ENCODE assay signal across 8 cellular contexts in the genomic region with DNA sequence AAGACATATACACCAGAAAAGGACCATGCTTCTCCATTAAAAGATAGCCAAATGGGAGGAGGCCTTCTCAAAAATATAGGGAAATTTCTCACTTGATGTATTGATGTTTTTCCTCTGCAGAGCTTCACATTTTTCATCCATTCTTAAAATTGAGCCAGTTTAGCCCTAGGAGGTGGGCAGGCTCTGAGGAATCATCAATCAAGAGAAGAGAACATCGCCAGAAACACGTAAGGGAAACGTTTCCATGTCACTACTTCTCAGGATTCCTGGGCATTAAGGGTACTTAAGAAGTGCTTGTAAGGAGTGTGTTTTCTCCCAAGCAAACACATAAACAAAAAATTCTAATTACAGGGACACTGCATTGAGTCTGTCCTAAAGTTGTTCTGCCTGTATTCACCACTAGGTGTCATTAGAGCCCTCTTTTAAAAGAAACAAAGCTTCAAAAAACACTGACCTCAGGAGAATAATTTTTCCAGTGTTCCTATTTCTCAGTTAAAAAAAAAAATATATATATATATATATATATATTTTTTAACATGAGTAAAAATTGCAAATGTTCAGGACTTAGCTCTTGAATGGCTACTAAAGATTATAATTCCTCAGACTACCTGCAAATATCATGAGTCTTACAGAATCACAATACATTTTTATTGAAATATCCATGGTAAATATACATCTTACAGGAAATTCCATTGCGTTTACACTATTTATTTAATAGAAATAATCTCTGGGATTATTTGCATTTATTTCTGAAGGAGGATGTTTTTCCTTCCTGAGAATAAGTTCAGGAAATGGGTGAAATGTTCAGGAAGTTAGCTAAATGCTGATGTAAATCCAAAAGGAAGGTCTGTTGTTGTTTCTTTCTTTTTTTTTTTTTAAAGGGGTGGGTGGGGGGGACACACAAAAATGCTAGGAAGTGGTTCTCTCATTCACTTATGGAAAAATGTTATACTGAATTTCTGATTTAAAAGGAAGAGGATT. TPM values are rescaled to one million over a fixed set of nuclear protein-coding genes. Genes with fewer than 3 reads are reported as not detected.
DNase-seq lines count a peak whose midpoint lies in the region; ATAC-seq, FAIRE-seq and TF ChIP-seq lines count a peak whose summit lies in the region.

No MANE protein-coding gene starts in this region.

- no peak for TF ChIP-seq EP300 in upper lobe of left lung (IDR thresholded peaks at IDR 0.05)

- H3K4me1 ChIP-seq in astrocyte (ENCODE audit: insufficient read depth, low read length) (peaks cover 11% of the 10 kb centered on the region), upper lobe of left lung (peaks cover 35 to 48% (median 41%) of the 10 kb centered on the region in 4 donors)

- TF ChIP-seq CTCF in astrocyte (IDR thresholded peaks at IDR 0.05; ENCODE audit: insufficient read depth, low read depth, low read length) (peak; percentile 80), upper lobe of left lung (IDR thresholded peaks at IDR 0.05) (peak; percentile 56 to 79 (median 72)), omental fat pad (IDR thresholded peaks at IDR 0.05) (peak in 1 of 3 donors; percentile 13)

- peak; percentile 75 for ATAC-seq in HG02885 (IDR thresholded peaks at IDR 0.05; ENCODE audit: poor library complexity, unreplicated experiment)
- peak; percentile 59 for ATAC-seq in left colon
- peak in 1 of 2 donors; percentile 69 for ATAC-seq in upper lobe of left lung (ENCODE audit: low FRiP score in 2 of 2)
- no peak for ATAC-seq in omental fat pad (ENCODE audit: low FRiP score)

- H3K79me2 ChIP-seq in astrocyte (ENCODE audit: insufficient read depth, low read length), result no peaks in the 10 kb centered on the region

- H3K27ac ChIP-seq in astrocyte (ENCODE audit: low read depth, low read length) (no peak overlapping the region), upper lobe of left lung (peak overlapping the region; percentile 55 to 83 (median 70))

- H3K36me3 ChIP-seq in astrocyte (ENCODE audit: insufficient read depth, low read length) (no peaks in the 10 kb centered on the region), upper lobe of left lung (no peaks in the 10 kb centered on the region)

- H4K20me1 ChIP-seq in astrocyte (ENCODE audit: insufficient read depth, low read length), result no peaks in the 10 kb centered on the region

- H3K27me3 Mint-ChIP-seq in astrocyte (ENCODE audit: low read depth, unreplicated experiment), result no peaks in the 10 kb centered on the region

- DNase-seq in NCI-H2081 (lab: John Stamatoyannopoulos, UW) (peak; percentile 46 to 49), NCI-H2081 treated with DMSO at 0.1 percent for 48 hours (lab: John Stamatoyannopoulos, UW) (no peak), NCI-H2227 treated with DMSO at 0.1 percent for 48 hours (lab: John Stamatoyannopoulos, UW) (peak; percentile 42), astrocyte (ENCODE audit: low read depth) (no peak), left colon (no peak), upper lobe of left lung (no peak), omental fat pad (ENCODE audit: low spot score) (no peak)

- H3K4me2 ChIP-seq in astrocyte (ENCODE audit: low read length), result no peak overlapping the region

- intact Hi-C loops in left colon (cut with DNase I, micrococcal nuclease), result no loop called here

- WGBS in upper lobe of left lung, 2 donors, result 9 to 14% methylated on average over 4 of the region's 4 CpGs

- peaks cover 4% of the 10 kb centered on the region for H3K36me3 Mint-ChIP-seq in astrocyte (ENCODE audit: low read depth, unreplicated experiment)

- no peak overlapping the region for H3K27ac Mint-ChIP-seq in astrocyte (ENCODE audit: unreplicated experiment)

- H3K27me3 ChIP-seq in astrocyte (ENCODE audit: insufficient read depth, low read length) (no peaks in the 10 kb centered on the region), upper lobe of left lung (no peaks in the 10 kb centered on the region)

- H3K9me3 Mint-ChIP-seq in astrocyte (ENCODE audit: unreplicated experiment), result no peaks in the 10 kb centered on the region

- no peaks in the 10 kb centered on the region for H3K9me3 ChIP-seq in astrocyte (ENCODE audit: insufficient read depth, low read depth, low read length)
- no peaks in the 10 kb centered on the region for H3K9me3 ChIP-seq in upper lobe of left lung

- H3K4me3 Mint-ChIP-seq in astrocyte (ENCODE audit: unreplicated experiment), result no peak overlapping the region

- no peak for TF ChIP-seq POLR2A in upper lobe of left lung (IDR thresholded peaks at IDR 0.05)

- no peak overlapping the region for H3K4me3 ChIP-seq in astrocyte (ENCODE audit: insufficient read depth, low read depth, low read length)
- no peak overlapping the region for H3K4me3 ChIP-seq in upper lobe of left lung

- peak overlapping the region; percentile 43 for H3K9ac ChIP-seq in astrocyte (ENCODE audit: low read length)

- FAIRE-seq in astrocyte (lab: Jason Lieb, UNC), result no peak

- no peak overlapping the region for H2AFZ ChIP-seq in astrocyte (ENCODE audit: low read depth, low read length)

- H3K4me1 Mint-ChIP-seq in astrocyte (ENCODE audit: low read depth, unreplicated experiment), result peaks cover 19% of the 10 kb centered on the region

RNA-seq across cellular contexts. Expression of a gene that starts 16.0 kb away (rescaled TPM):
- total RNA-seq in astrocyte, result 4.4 and 4.7 TPM in 2 replicates
- total RNA-seq in left colon, result 1 to 10 TPM; 4.7 to 9.0 TPM
- 10 to 100 TPM; 24.1 to 69.2 (median 38.2) TPM for total RNA-seq in upper lobe of left lung
- 100 to 1,000 TPM; 220 to 537 (median 235) TPM for total RNA-seq in omental fat pad

Comparison
In these comparisons a context has a peak if more than half of its experiments do, and no peak if none do; other contexts are left out.
1. DNase-seq: peak in NCI-H2081 (2 of 2) and NCI-H2227 treated with DMSO at 0.1 percent for 48 hours (single experiment); none in NCI-H2081 treated with DMSO at 0.1 percent for 48 hours (single experiment), astrocyte (single experiment), left colon (0 of 2), upper lobe of left lung (0 of 2) and omental fat pad (single experiment).